In the genomic region with DNA sequence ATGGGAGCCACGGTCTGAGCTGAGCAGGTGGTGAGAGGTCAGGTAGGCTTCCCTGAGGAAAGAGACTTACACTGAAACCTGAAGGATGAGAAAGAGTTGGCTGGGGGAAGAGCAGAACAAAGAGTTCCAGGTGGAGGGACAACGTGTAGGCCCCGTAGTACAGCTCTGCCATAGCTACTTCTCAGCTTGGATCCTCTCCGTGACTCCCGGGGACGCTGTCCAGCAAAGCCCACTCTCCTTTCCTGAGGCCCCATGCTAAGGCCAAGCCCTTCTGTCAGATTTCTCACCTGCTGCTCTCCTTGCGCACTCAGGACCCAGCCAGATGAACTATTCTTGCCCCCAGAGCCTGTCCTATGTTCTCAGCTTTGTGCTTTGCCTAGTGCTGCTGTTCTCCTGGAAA, we compare ENCODE assay signal across 24 cellular contexts.
"Had no signal": no experiment of that assay in that cellular context is flagged by ENCODE, and none has a peak within 500 bp of the region (broad histone marks: within the 10 kb centered on the region; RNA-seq: fewer than 3 reads in every experiment).

No MANE protein-coding gene starts in this region.

- H3K4me3 ChIP-seq: MG63, SJSA1, SK-N-MC had no signal

- H3K9me3 ChIP-seq: MG63, SJSA1 had no signal

- H3K27me3 ChIP-seq: MG63, SJSA1 had no signal

- H3K27ac Mint-ChIP-seq: IgD-negative memory B cell had no signal

- H3K36me3 ChIP-seq: MG63, SJSA1 had no signal

- FAIRE-seq: RCC 7860 had no signal

- H3K27ac ChIP-seq: SJSA1, SK-N-MC had no signal

- H3K4me1 ChIP-seq: SJSA1 had no signal

- H3K36me3 Mint-ChIP-seq: IgD-negative memory B cell had no signal

- DNase-seq: Karpas-422, KG1, MG63, NCI-H1092, NCI-H1105 treated with DMSO at 0.1 percent for 48 hours, NCI-H1417 treated with DMSO at 0.1 percent for 48 hours, NCI-H146, NCI-H1694 treated with DMSO at 0.1 percent for 48 hours, NCI-H1930, NCI-H2081, NCI-H2107, NCI-H2227 treated with DMSO at 0.1 percent for 48 hours, NCI-H446, NCI-H510A, NCI-H524 treated with DMSO at 0.1 percent for 48 hours, NCI-H69, NCI-H774, Right ventricle myocardium superior, RPMI8226, SIG-M5 had no signal
